In genomic region chr17:67289174-67289876, GRCh38 we compare ENCODE assay signal across 8 cellular contexts. TPM values are rescaled to one million over a fixed set of nuclear protein-coding genes. Genes with fewer than 3 reads are reported as not detected.
DNase-seq lines count a peak whose midpoint lies in the region; ATAC-seq and TF ChIP-seq lines count a peak whose summit lies in the region.

No MANE protein-coding gene starts in this region.

- peak; percentile 6 for DNase-seq in Daoy (ENCODE audit: low read depth)
- DNase-seq in astrocyte of the cerebellum (ENCODE audit: low read depth), result peak; percentile 29
- peak; percentile 90 to 97 (median 96) for DNase-seq in right cardiac atrium
- DNase-seq in sigmoid colon, result peak; percentile 88
- DNase-seq in NOMO-1 treated with dmso at 0.1 percent for 144 hours (lab: John Stamatoyannopoulos, UW; ENCODE audit: unreplicated experiment), result no peak
- DNase-seq in KG1 (lab: John Stamatoyannopoulos, UW), result no peak

- no peaks in the 10 kb centered on the region for H3K27me3 ChIP-seq in right cardiac atrium (ENCODE audit: control insufficient read depth, insufficient read depth)
- H3K27me3 ChIP-seq in sigmoid colon, result no peaks in the 10 kb centered on the region

- no peak for TF ChIP-seq EP300 in sigmoid colon (IDR thresholded peaks at IDR 0.05)

- H3K4me3 ChIP-seq in astrocyte of the cerebellum (ENCODE audit: low read depth, low read length) (peak overlapping the region; percentile 9), right cardiac atrium (ENCODE audit: low read length) (no peak overlapping the region), sigmoid colon (peak overlapping the region in 1 of 4 donors; percentile 6)

- H3K9me3 ChIP-seq in right cardiac atrium (ENCODE audit: control insufficient read depth, low read length), result no peaks in the 10 kb centered on the region
- no peaks in the 10 kb centered on the region for H3K9me3 ChIP-seq in sigmoid colon

- H3K27ac ChIP-seq in right cardiac atrium (ENCODE audit: low read length), result no peak overlapping the region
- H3K27ac ChIP-seq in sigmoid colon, result peak overlapping the region in 1 of 4 donors; percentile 37

- in situ Hi-C loops in astrocyte of the cerebellum (cut with HindIII; ENCODE audit: low sequenced_read_pairs), result loop anchor here (5.0 kb wide), 1 partner anchor 52 kb away; no protein-coding TSS in a partner anchor

- intact Hi-C loops in right cardiac atrium (cut with DNase I), result no loop called here
- intact Hi-C loops in sigmoid colon (cut with DNase I), result no loop called here

- H3K4me1 ChIP-seq in right cardiac atrium (ENCODE audit: control insufficient read depth, insufficient read depth, low read length) (no peaks in the 10 kb centered on the region), sigmoid colon (peaks cover 0 to 12% (median 10%) of the 10 kb centered on the region in 4 donors)

- H3K36me3 ChIP-seq in sigmoid colon, result no peaks in the 10 kb centered on the region

- TF ChIP-seq CTCF in astrocyte of the cerebellum (IDR thresholded peaks at IDR 0.05; ENCODE audit: low read depth, low read length, missing control alignments) (no peak), sigmoid colon (IDR thresholded peaks at IDR 0.05) (no peak)

- TF ChIP-seq POLR2A in sigmoid colon (IDR thresholded peaks at IDR 0.05), result no peak

- ATAC-seq in right cardiac atrium, result peak; percentile 92 to 95
- no peak for ATAC-seq in GM18498 (IDR thresholded peaks at IDR 0.05; ENCODE audit: unreplicated experiment)
- no peak for ATAC-seq in HG02623 (IDR thresholded peaks at IDR 0.05; ENCODE audit: unreplicated experiment)

- 10% methylated on average over 14 of the region's 14 CpGs for WGBS in right cardiac atrium
- 40 to 43% methylated on average over 14 of the region's 14 CpGs for WGBS in sigmoid colon, 2 donors

RNA-seq across cellular contexts. Expression of gene HELZ, which starts 44.3 kb away (rescaled TPM):
- total RNA-seq in Daoy (2014; rRNA removed; shearing (Covaris generic)), result 14.2 and 16.9 TPM in 2 replicates
- 10 to 100 TPM; 32.2 to 43.9 (median 37.9) TPM for total RNA-seq in right cardiac atrium
- polyA plus RNA-seq in right cardiac atrium, result 5.6 TPM
- 10 to 100 TPM; 31.7 to 61.5 (median 53.6) TPM for total RNA-seq in sigmoid colon
- 1 to 10 TPM; 2.4 to 8.6 (median 6.0) TPM for polyA plus RNA-seq in sigmoid colon

Comparison
In these comparisons a context has a peak if more than half of its experiments do, and no peak if none do; other contexts are left out.
1. DNase-seq: peak in Daoy (single experiment), astrocyte of the cerebellum (single experiment), right cardiac atrium (3 of 3) and sigmoid colon (single experiment); none in NOMO-1 treated with dmso at 0.1 percent for 144 hours (single experiment) and KG1 (single experiment).
2. ATAC-seq: peak in right cardiac atrium (2 of 2); none in GM18498 (single experiment) and HG02623 (single experiment).